ENCODE assay signal across 24 cellular contexts in genomic region chr2:6952116-6952515, GRCh38.
"Had no signal": no experiment of that assay in that cellular context is flagged by ENCODE, and none has a peak within 500 bp of the region (broad histone marks: within the 10 kb centered on the region; RNA-seq: fewer than 3 reads in every experiment).

No MANE protein-coding gene starts in this region.

- DNase-seq: activated B cell treated with CpG ODN at 0.5 μM for 24 hours; activated CD4-positive, alpha-beta memory T cell treated with anti-CD3 and anti-CD28 coated beads, Interleukin-2, amount 10 ng/mL, durations not matched to agents 7 days and 5 days; activated CD4-positive, alpha-beta T cell treated with anti-CD3 and anti-CD28 coated beads for 4 hours; activated effector memory CD4-positive, alpha-beta T cell treated with Interleukin-2 at 50 U/mL for 16 hours; activated T-cell treated with anti-CD3 and anti-CD28 coated beads, Interleukin-2, amount 50 U/mL, for 72 hours; amniotic stem cell; endodermal cell; head of caudate nucleus; hypothalamus; nephron progenitor cell; posterior cingulate gyrus; small intestine; stimulated activated CD4-positive, alpha-beta T cell treated with anti-CD3 and anti-CD28 coated beads, Interleukin-2, amount 100 ng/mL, for 24 hours; stomach; T1000 had no signal

- ATAC-seq: activated naive CD4-positive, alpha-beta T cell treated with anti-CD3 and anti-CD28 coated beads, Interleukin-2, amount 50 U/mL, for 72 hours; activated T-cell treated with anti-CD3 and anti-CD28 coated beads, Interleukin-2, amount 50 U/mL, for 72 hours; gastroesophageal sphincter; sciatic nerve; stimulated activated effector memory CD8-positive, alpha-beta T cell treated with anti-CD3 and anti-CD28 coated beads, Interleukin-12 subunit alpha, Interleukin-12 subunit beta, amount 100 ng/mL, for 72 hours had no signal

- H3K27ac Mint-ChIP-seq: activated B cell treated with CpG ODN at 0.5 μM for 24 hours; activated CD4-positive, alpha-beta memory T cell treated with anti-CD3 and anti-CD28 coated beads, Interleukin-2, amount 10 ng/mL, durations not matched to agents 7 days and 5 days; activated T-cell treated with anti-CD3 and anti-CD28 coated beads, Interleukin-2, amount 50 U/mL, for 72 hours; endodermal cell; nephron progenitor cell; T-helper 1 cell treated with Interleukin-12 subunit alpha and Interleukin-12 subunit beta and Interleukin-4 antibody, amounts not matched to agents 30 μg/mL and 1 μg/mL, for 36 hours had no signal

- H3K9me3 ChIP-seq: gastroesophageal sphincter, stomach, suprapubic skin, tibial nerve had no signal

- H3K4me3 ChIP-seq: coronary artery, gastroesophageal sphincter, stomach, suprapubic skin, tibial nerve had no signal

- H3K36me3 ChIP-seq: gastroesophageal sphincter, stomach, suprapubic skin, tibial nerve had no signal

- H3K27me3 Mint-ChIP-seq: activated CD4-positive, alpha-beta memory T cell treated with anti-CD3 and anti-CD28 coated beads, Interleukin-2, amount 10 ng/mL, durations not matched to agents 7 days and 5 days had no signal

- H3K9me3 Mint-ChIP-seq: activated B cell treated with CpG ODN at 0.5 μM for 24 hours; activated CD4-positive, alpha-beta memory T cell treated with anti-CD3 and anti-CD28 coated beads, Interleukin-2, amount 10 ng/mL, durations not matched to agents 7 days and 5 days; activated naive CD4-positive, alpha-beta T cell treated with anti-CD3 and anti-CD28 coated beads, Interleukin-2, amount 50 U/mL, for 72 hours; activated T-cell treated with anti-CD3 and anti-CD28 coated beads, Interleukin-2, amount 50 U/mL, for 72 hours; endodermal cell; nephron progenitor cell; stimulated activated effector memory CD8-positive, alpha-beta T cell treated with anti-CD3 and anti-CD28 coated beads, Interleukin-12 subunit alpha, Interleukin-12 subunit beta, amount 100 ng/mL, for 72 hours; T-helper 1 cell treated with Interleukin-12 subunit alpha and Interleukin-12 subunit beta and Interleukin-4 antibody, amounts not matched to agents 30 μg/mL and 1 μg/mL, for 36 hours had no signal

- H3K4me1 Mint-ChIP-seq: activated B cell treated with CpG ODN at 0.5 μM for 24 hours had no signal

- H3K4me3 Mint-ChIP-seq: activated B cell treated with CpG ODN at 0.5 μM for 24 hours; activated CD4-positive, alpha-beta memory T cell treated with anti-CD3 and anti-CD28 coated beads, Interleukin-2, amount 10 ng/mL, durations not matched to agents 7 days and 5 days; activated T-cell treated with anti-CD3 and anti-CD28 coated beads, Interleukin-2, amount 50 U/mL, for 72 hours; endodermal cell; nephron progenitor cell; stimulated activated effector memory CD8-positive, alpha-beta T cell treated with anti-CD3 and anti-CD28 coated beads, Interleukin-12 subunit alpha, Interleukin-12 subunit beta, amount 100 ng/mL, for 72 hours; T-helper 1 cell treated with Interleukin-12 subunit alpha and Interleukin-12 subunit beta and Interleukin-4 antibody, amounts not matched to agents 30 μg/mL and 1 μg/mL, for 36 hours had no signal

- H3K27me3 ChIP-seq: gastroesophageal sphincter, stomach, suprapubic skin, tibial nerve had no signal

- H3K27ac ChIP-seq: coronary artery, epithelial cell of prostate, gastroesophageal sphincter, stomach, suprapubic skin had no signal
